In the genomic region with DNA sequence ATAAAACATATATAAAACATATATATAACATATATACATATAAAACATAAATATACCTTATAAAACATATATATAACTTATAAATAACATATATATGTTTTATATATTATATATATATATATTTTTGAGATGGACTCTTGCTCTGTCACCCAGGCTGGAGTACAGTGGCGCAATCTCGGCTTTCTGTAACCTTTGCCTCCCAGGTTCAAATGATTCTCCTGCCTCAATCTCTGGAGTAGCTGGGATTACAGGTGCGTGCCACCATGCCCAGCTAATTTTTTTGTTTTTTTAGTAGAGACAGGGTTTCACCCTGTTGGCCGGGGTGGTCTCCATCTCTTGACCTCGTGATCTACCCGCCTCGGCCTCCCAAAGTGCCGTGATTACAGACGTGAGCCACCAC, we compare ENCODE assay signal across 15 cellular contexts. TPM values are rescaled to one million over a fixed set of nuclear protein-coding genes. Genes with fewer than 3 reads are reported as not detected.
"Had no signal": no experiment of that assay in that cellular context is flagged by ENCODE, and none has a peak within 500 bp of the region (broad histone marks: within the 10 kb centered on the region; RNA-seq: fewer than 3 reads in every experiment).

No MANE protein-coding gene starts in this region.

RNA-seq across cellular contexts. Expression of gene AGXT2, which starts 54.0 kb away (rescaled TPM):
- total RNA-seq: subcutaneous adipose tissue, suprapubic skin, temporal lobe, testis, thoracic aorta, thyroid gland, tibial nerve, transverse colon, upper lobe of left lung, upper lobe of right lung, ureter, urinary bladder, uterus, vagina had no signal
- polyA plus RNA-seq: stomach had no signal
